15 cellular contexts compared by ENCODE assay signal in the genomic region with DNA sequence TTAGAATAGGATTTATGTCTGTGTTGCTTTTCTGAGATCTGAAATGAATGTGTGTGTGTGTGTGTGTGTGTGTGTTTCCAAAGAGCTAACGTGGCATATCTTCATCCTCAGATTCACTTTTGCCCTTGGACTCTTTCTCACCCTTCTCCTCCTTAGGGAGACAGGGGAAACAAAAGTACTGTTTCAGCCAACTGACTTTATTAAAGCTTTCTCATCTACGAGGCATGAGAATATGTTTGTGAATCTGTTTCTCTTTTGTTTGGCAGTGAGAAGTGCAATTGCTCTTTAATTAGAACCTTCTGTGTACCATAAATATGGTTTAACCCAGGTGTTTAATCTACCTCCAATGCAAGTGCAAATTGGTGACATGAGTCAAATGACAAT.
DNase-seq lines count a peak whose midpoint lies in the region; TF ChIP-seq lines count a peak whose summit lies in the region.
"Had no signal": no experiment of that assay in that cellular context is flagged by ENCODE, and none has a peak within 500 bp of the region (broad histone marks: within the 10 kb centered on the region; RNA-seq: fewer than 3 reads in every experiment).

No MANE protein-coding gene starts in this region.

- H3F3A ChIP-seq in GM23248 (ENCODE audit: insufficient read depth): peaks cover 57% of the 10 kb centered on the region

- WGBS in GM23248 (ENCODE audit: low coverage in 1 of 2, low lambda C conversion rate in 2 of 2, missing lambda C conversion rate in 2 of 2), 2 experiments: 0 to 6% methylated on average over 2 of the region's 2 CpGs
- 39 to 53% (median 43%) methylated on average over 2 of the region's 2 CpGs for WGBS in spleen, 5 donors

- no peaks in the 10 kb centered on the region for H4K20me1 ChIP-seq in GM23248 (ENCODE audit: insufficient read depth)

- H3K9ac ChIP-seq in GM23248: peak overlapping the region; percentile 78
- H3K9ac ChIP-seq: parathyroid adenoma had no signal

- intact Hi-C loops in spleen (cut with DNase I; ENCODE audit: low total_unique reads): no loop called here

- H3K36me3 ChIP-seq in GM23248 (ENCODE audit: low read depth): no peaks in the 10 kb centered on the region
- H3K36me3 ChIP-seq in spleen: no peaks in the 10 kb centered on the region

- H3K4me1 ChIP-seq in GM23248 (ENCODE audit: insufficient read depth) (peaks cover 70% of the 10 kb centered on the region), spleen (peaks cover 0 to 7% (median 0%) of the 10 kb centered on the region in 6 donors)
- H3K4me1 ChIP-seq: parathyroid adenoma had no signal

- TF ChIP-seq POLR2A in spleen (IDR thresholded peaks at IDR 0.05): no peak

- in situ Hi-C loops in GM23248 (cut with MboI): no loop called here

- no peaks in the 10 kb centered on the region for H3K9me2 ChIP-seq in GM23248 (ENCODE audit: insufficient read depth)

- H3K27me3 ChIP-seq in GM23248 (replicated peaks; ENCODE audit: insufficient read depth): no peaks in the 10 kb centered on the region
- no peaks in the 10 kb centered on the region for H3K27me3 ChIP-seq in spleen (replicated peaks in 1 of 7)

- H3K4me3 ChIP-seq in GM23248 (peak overlapping the region; percentile 57), cardiac fibroblast (replicated peaks in 1 of 2; ENCODE audit: low read depth in 2 of 2, low read length in 2 of 2) (no peak overlapping the region), spleen (no peak overlapping the region)

- TF ChIP-seq CTCF in cardiac fibroblast (IDR thresholded peaks at IDR 0.05; ENCODE audit: low read depth, low read length) (no peak), spleen (IDR thresholded peaks at IDR 0.05 in 8 of 11, conservative IDR thresholded peaks at IDR 0.05 in 3 of 11) (no peak)

- H3K9me3 ChIP-seq in GM23248 (ENCODE audit: low read depth) (no peaks in the 10 kb centered on the region), spleen (no peaks in the 10 kb centered on the region)

- no peaks in the 10 kb centered on the region for H3K79me2 ChIP-seq in GM23248 (ENCODE audit: insufficient read depth)
- H3K79me2 ChIP-seq: parathyroid adenoma had no signal

- H2AFZ ChIP-seq in GM23248: 0 out of 2 replicates have a peak overlapping the region, but pooled peaks have one; percentile 25
- H2AFZ ChIP-seq: parathyroid adenoma had no signal

- peak overlapping the region; percentile 81 for H3K4me2 ChIP-seq in GM23248 (ENCODE audit: unreplicated experiment)

- DNase-seq in GM23248 (peak; percentile 64), cardiac fibroblast (ENCODE audit: low read depth in 2 of 2) (peak; percentile 82 to 91), kidney glomerular epithelial cell (lab: John Stamatoyannopoulos, UW) (peak; percentile 35), spleen (no peak), NK-92 (lab: John Stamatoyannopoulos, UW; ENCODE audit: unreplicated experiment) (no peak), NCI-H1694 (lab: John Stamatoyannopoulos, UW) (no peak), iPS-NIHi7 (ENCODE audit: extremely low spot score) (no peak), NCI-H524 (lab: John Stamatoyannopoulos, UW) (no peak)
- DNase-seq: activated CD8-positive, alpha-beta T cell treated with anti-CD3 and anti-CD28 coated beads for 36 hours; activated naive CD4-positive, alpha-beta T cell treated with anti-CD3 and anti-CD28 coated beads, Interleukin-2, amount 50 U/mL, for 16 hours; C1 segment of cervical spinal cord; MM.1S; NCI-H774; T-helper 1 cell had no signal

- peak overlapping the region; percentile 96 for H3K27ac ChIP-seq in GM23248
- H3K27ac ChIP-seq in spleen: peak overlapping the region in 5 of 8 donors; percentile 7 to 58 (median 38)
- H3K27ac ChIP-seq: parathyroid adenoma had no signal

Comparison
In these comparisons a context has a peak if more than half of its experiments do, and no peak if none do; other contexts are left out.
1. DNase-seq: peak in GM23248 (single experiment), cardiac fibroblast (2 of 2) and kidney glomerular epithelial cell (single experiment); none in spleen (single experiment), NK-92 (single experiment), NCI-H1694 (single experiment), iPS-NIHi7 (single experiment) and NCI-H524 (0 of 2).